1 cellular context compared by ENCODE assay signal in genomic region chr20:57717797-57718196, GRCh38.
TF ChIP-seq lines count a peak whose summit lies in the region.

No MANE protein-coding gene starts in this region.

TF ChIP-seq in A549, 52 proteins besides CTCF, POLR2A, EP300 and RAD21 (continued from another document):
- TF ChIP-seq PBX3 (IDR thresholded peaks at IDR 0.05) (0 out of 2 replicates have a peak, but pooled peaks have one; percentile 57), SMC3 (IDR thresholded peaks at IDR 0.05) (peak; percentile 15; the same call in 1 of the 3 replicates), BCL3 (IDR thresholded peaks at IDR 0.05) (no peak), FOSL2 (IDR thresholded peaks at IDR 0.05) (no peak), FOSL2 (CRISPR knock-in tag; IDR thresholded peaks at IDR 0.05) (peak; percentile 78), GATA3 (IDR thresholded peaks at IDR 0.05; ENCODE audit: borderline replicate concordance) (peak; percentile 78; the same call in 1 of the 2 replicates), MAX (IDR thresholded peaks at IDR 0.05) (peak; percentile 92), CEBPB (IDR thresholded peaks at IDR 0.05) (0 out of 4 replicates have a peak, but pooled peaks of 1 of the 2 experiments have one; percentile 43), HOXA7 (CRISPR knock-in tag; IDR thresholded peaks at IDR 0.05) (no peak), JUNB (IDR thresholded peaks at IDR 0.05) (peak; percentile 41; the same call in 1 of the 2 replicates), ZNF302 (CRISPR knock-in tag; IDR thresholded peaks at IDR 0.05) (no peak)
TF ChIP-seq in A549: peak in this region for 9.
